Comparison of ENCODE assay signal across 8 cellular contexts in the genomic region with DNA sequence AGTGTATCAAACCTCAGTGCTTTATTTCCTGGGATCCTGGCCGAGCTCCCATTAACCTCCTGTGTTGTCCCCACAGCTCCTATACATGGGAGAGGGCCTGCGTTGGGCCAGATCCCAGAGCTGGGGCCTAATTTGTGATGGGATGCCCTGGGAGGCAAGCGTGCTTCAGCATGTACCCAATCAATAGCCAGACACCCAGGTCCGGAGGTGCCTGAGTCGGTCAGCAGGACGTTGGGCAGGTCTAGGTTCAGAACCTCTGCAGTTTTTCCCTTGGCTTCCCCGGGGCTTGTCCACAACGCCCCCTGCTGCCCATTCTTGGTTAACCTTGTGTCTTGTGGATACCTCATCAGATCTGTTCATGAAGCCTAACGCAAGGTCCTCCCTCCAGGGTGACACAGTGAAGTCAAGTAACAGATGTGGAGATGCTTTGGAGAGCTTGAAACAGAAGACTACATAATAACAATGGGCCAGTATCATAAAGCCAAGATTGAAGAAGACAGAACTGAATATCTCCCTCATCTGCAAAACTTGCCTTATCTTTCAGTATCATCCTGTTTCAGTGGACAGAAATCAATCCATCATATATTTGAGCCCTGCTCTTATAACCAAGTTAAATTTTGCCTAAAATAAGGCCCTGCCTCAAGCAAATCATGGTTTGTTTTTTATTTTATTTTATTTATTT. TPM values are rescaled to one million over a fixed set of nuclear protein-coding genes. Genes with fewer than 3 reads are reported as not detected.
DNase-seq lines count a peak whose midpoint lies in the region; ATAC-seq, FAIRE-seq and TF ChIP-seq lines count a peak whose summit lies in the region.
"Not testable (repeated sequence)": the region's sequence is repeated elsewhere in the genome, so short reads cannot be mapped to it uniquely, and the experiment has no call there.

No MANE protein-coding gene starts in this region.

- not testable (repeated sequence) for H3K36me3 ChIP-seq in CD4-positive, CD25-positive, alpha-beta regulatory T cell (ENCODE audit: control insufficient read depth, insufficient read depth, low read length); HUES64 (ENCODE audit: insufficient read depth, low read length); HepG2 (replicated peaks in 1 of 2; ENCODE audit: control insufficient read depth in 1 of 2, insufficient read depth in 2 of 2, low read length in 2 of 2)

- intact Hi-C loops in HepG2 (cut with micrococcal nuclease; ENCODE audit: unreplicated experiment) = loop anchor here (1.0 to 10.0 kb wide), 4 partner anchors 72 to 690 kb away; partner anchors contain the start of gene AAK1

- peak; percentile 91 to 93 for ATAC-seq in CD4-positive, CD25-positive, alpha-beta regulatory T cell (ENCODE audit: low read depth in 2 of 2)
- ATAC-seq in GM19397 (IDR thresholded peaks at IDR 0.05; ENCODE audit: unreplicated experiment) (peak; percentile 51), HepG2 (peak; percentile 92)

- not testable (repeated sequence) for H3K79me2 ChIP-seq in HepG2 (ENCODE audit: insufficient read depth, low read length)

- peak; percentile 72 to 89 (median 83) for DNase-seq in CD4-positive, CD25-positive, alpha-beta regulatory T cell
- DNase-seq in NOMO-1 treated with DMSO at 0.1 percent for 48 hours (lab: John Stamatoyannopoulos, UW; ENCODE audit: unreplicated experiment) = peak; percentile 86
- peak; percentile 92 for DNase-seq in activated CD4-positive, alpha-beta memory T cell treated with anti-CD3 and anti-CD28 coated beads, Interleukin-2, amount 10 ng/mL, durations not matched to agents 7 days and 5 days
- DNase-seq in dermis blood vessel endothelial cell = peak; percentile 93
- DNase-seq in HepG2 (ENCODE audit: low spot score) = peak; percentile 84
- peak; percentile 72 to 87 (median 75) for DNase-seq in stimulated activated CD4-positive, alpha-beta T cell treated with anti-CD3 and anti-CD28 coated beads, TNF-alpha, amount 100 ng/mL, for 1 hour (ENCODE audit: low read depth in 3 of 3, low spot score in 1 of 3)

- H3K4me3 Mint-ChIP-seq in CD4-positive, CD25-positive, alpha-beta regulatory T cell; activated CD4-positive, alpha-beta memory T cell treated with anti-CD3 and anti-CD28 coated beads, Interleukin-2, amount 10 ng/mL, durations not matched to agents 7 days and 5 days: not testable (repeated sequence)

- in situ Hi-C loops in HepG2 (cut with HindIII; ENCODE audit: extremely low pct_ligation_motif_present, low pct_unique_long_range_greater_than_20kb) = loop anchor here (5.0 kb wide), 1 partner anchor 152 kb away; no protein-coding TSS in a partner anchor

- H3K27me3 ChIP-seq in CD4-positive, CD25-positive, alpha-beta regulatory T cell (ENCODE audit: control insufficient read depth, insufficient read depth, low read length); HUES64 (ENCODE audit: insufficient read depth, low read length): not testable (repeated sequence)
- peaks cover 0 to 27% of the 10 kb centered on the region in 2 experiments; a peak in 3 of 5 replicates for H3K27me3 ChIP-seq in HepG2 (ENCODE audit: control insufficient read depth in 1 of 2, insufficient read depth in 2 of 2, low read length in 2 of 2)

- CTCF ChIA-PET in activated CD4-positive, alpha-beta memory T cell treated with anti-CD3 and anti-CD28 coated beads, Interleukin-2, amount 10 ng/mL, durations not matched to agents 7 days and 5 days (lab: Charles Lee) = interaction anchor here (0.9 to 5.2 kb wide), 18 partner anchors 9 to 153 kb away, joined by 3 to 23 read pairs (median 4); partner anchors contain the start of gene AAK1
- CTCF ChIA-PET in HepG2 (lab: Yijun Ruan, JAX; ENCODE audit: low intra/inter-chr PET ratio, low total read pairs) = interaction anchor here (1.2 to 2.7 kb wide), 2 partner anchors 155 to 158 kb away, joined by 3 to 52 read pairs; no protein-coding TSS in a partner anchor

- BruUV-seq in HepG2 (replicated peaks; lab: Mats Ljungman, UMichigan) = not testable (repeated sequence)

- not testable (repeated sequence) for H3K9me3 ChIP-seq in CD4-positive, CD25-positive, alpha-beta regulatory T cell (ENCODE audit: control insufficient read depth in 2 of 2, low read length in 2 of 2); HUES64 (ENCODE audit: insufficient read depth, low read depth, low read length); HepG2 (ENCODE audit: low read length)

- 45% methylated on average over 9 of the region's 9 CpGs for WGBS in HUES64
- 20% methylated on average over 9 of the region's 9 CpGs for WGBS in HepG2 (ENCODE audit: low lambda C conversion rate)

- H4K20me1 ChIP-seq in HepG2 (ENCODE audit: insufficient read depth, low read length) = not testable (repeated sequence)

- H3K27ac Mint-ChIP-seq in CD4-positive, CD25-positive, alpha-beta regulatory T cell = peak overlapping the region in 1 of 3 donors; percentile 39
- not testable (repeated sequence) for H3K27ac Mint-ChIP-seq in activated CD4-positive, alpha-beta memory T cell treated with anti-CD3 and anti-CD28 coated beads, Interleukin-2, amount 10 ng/mL, durations not matched to agents 7 days and 5 days

- not testable (repeated sequence) for H3K9ac ChIP-seq in HUES64 (ENCODE audit: low read depth, low read length)
- H3K9ac ChIP-seq in HepG2 (ENCODE audit: insufficient read depth, low read depth, low read length) = 0 out of 2 replicates have a peak overlapping the region, but pooled peaks have one; percentile 14

- FAIRE-seq in HepG2 (lab: Jason Lieb, UNC) = peak; percentile 90

- peaks cover 0 to 21% (median 9%) of the 10 kb centered on the region in 4 donors for H3K4me1 Mint-ChIP-seq in CD4-positive, CD25-positive, alpha-beta regulatory T cell
- H3K4me1 Mint-ChIP-seq in activated CD4-positive, alpha-beta memory T cell treated with anti-CD3 and anti-CD28 coated beads, Interleukin-2, amount 10 ng/mL, durations not matched to agents 7 days and 5 days = peaks cover 15% of the 10 kb centered on the region

- H3K36me3 Mint-ChIP-seq in CD4-positive, CD25-positive, alpha-beta regulatory T cell; activated CD4-positive, alpha-beta memory T cell treated with anti-CD3 and anti-CD28 coated beads, Interleukin-2, amount 10 ng/mL, durations not matched to agents 7 days and 5 days (ENCODE audit: low read depth): not testable (repeated sequence)

- not testable (repeated sequence) for TF ChIP-seq EP300 in HepG2 (IDR thresholded peaks at IDR 0.05; ENCODE audit: low read depth in 2 of 2, low read length in 2 of 2); HepG2 (CRISPR knock-in tag; IDR thresholded peaks at IDR 0.05; ENCODE audit: borderline replicate concordance)

- H3K4me2 ChIP-seq in HepG2 (ENCODE audit: low read depth, low read length) = peak overlapping the region; percentile 64; the same call in 1 of the 2 replicates

- TF ChIP-seq CTCF in HepG2 (CRISPR knock-in tag; IDR thresholded peaks at IDR 0.05) = peak; percentile 98

- not testable (repeated sequence) for H3K9me3 Mint-ChIP-seq in CD4-positive, CD25-positive, alpha-beta regulatory T cell; activated CD4-positive, alpha-beta memory T cell treated with anti-CD3 and anti-CD28 coated beads, Interleukin-2, amount 10 ng/mL, durations not matched to agents 7 days and 5 days

- H2AFZ ChIP-seq in HepG2 (ENCODE audit: low read length) = not testable (repeated sequence)

- TF ChIP-seq POLR2A in HepG2 (IDR thresholded peaks at IDR 0.05; ENCODE audit: insufficient read depth in 1 of 2, low read depth in 2 of 2, low read length in 2 of 2) = not testable (repeated sequence)

- H3K27me3 Mint-ChIP-seq in CD4-positive, CD25-positive, alpha-beta regulatory T cell; activated CD4-positive, alpha-beta memory T cell treated with anti-CD3 and anti-CD28 coated beads, Interleukin-2, amount 10 ng/mL, durations not matched to agents 7 days and 5 days: not testable (repeated sequence)

- POLR2A ChIA-PET in activated CD4-positive, alpha-beta memory T cell treated with anti-CD3 and anti-CD28 coated beads, Interleukin-2, amount 10 ng/mL, durations not matched to agents 7 days and 5 days (lab: Charles Lee) = interaction anchor here (0.9 to 1.8 kb wide), 5 partner anchors 18 to 71 kb away, joined by 3 to 7 read pairs (median 3); partner anchors contain the start of gene AAK1
- POLR2A ChIA-PET in HepG2 (lab: Yijun Ruan, JAX) = not testable (repeated sequence)

- H3K27ac ChIP-seq in CD4-positive, CD25-positive, alpha-beta regulatory T cell (ENCODE audit: insufficient read depth, low read length, poor library complexity, severe bottlenecking); HepG2 (ENCODE audit: extremely low read length, insufficient read depth, low read length): not testable (repeated sequence)
- peak overlapping the region; percentile 66; the same call in 1 of the 2 replicates for H3K27ac ChIP-seq in HUES64 (ENCODE audit: low read depth, low read length)

- not testable (repeated sequence) for H3K4me3 ChIP-seq in CD4-positive, CD25-positive, alpha-beta regulatory T cell (ENCODE audit: low read depth, low read length); HUES64 (ENCODE audit: low read length)
- peak overlapping the region in 1 of 3 experiments; percentile 36; a peak in 1 of 6 replicates for H3K4me3 ChIP-seq in HepG2 (replicated peaks in 1 of 3; ENCODE audit: insufficient read depth in 1 of 3, low read depth in 2 of 3, low read length in 3 of 3)

- peaks cover 11% of the 10 kb centered on the region for H3K4me1 ChIP-seq in CD4-positive, CD25-positive, alpha-beta regulatory T cell (ENCODE audit: control insufficient read depth, insufficient read depth, low read length, poor library complexity, severe bottlenecking)
- H3K4me1 ChIP-seq in HUES64 (ENCODE audit: insufficient read depth, low read length) (peaks cover 35% of the 10 kb centered on the region), HepG2 (ENCODE audit: insufficient read depth, low read length) (peaks cover 20% of the 10 kb centered on the region)

- TF ChIP-seq RAD21 in HepG2 (CRISPR knock-in tag; IDR thresholded peaks at IDR 0.05) = peak; percentile 88

RNA-seq across cellular contexts. Expression of gene ANXA4, which starts 27.3 kb away (rescaled TPM):
- total RNA-seq in CD4-positive, CD25-positive, alpha-beta regulatory T cell = 16.5 TPM
- polyA plus RNA-seq in CD4-positive, CD25-positive, alpha-beta regulatory T cell = 10 to 100 TPM; 21.5 to 36.8 (median 27.3) TPM
- 5.7 TPM for polyA plus RNA-seq in HUES64 (2013, experiment 1 of 2)
- polyA plus RNA-seq in HUES64 (2013, experiment 2 of 2) = 5.3 TPM
- 10 to 100 TPM; 86.9 to 90.4 TPM for total RNA-seq in activated CD4-positive, alpha-beta memory T cell treated with anti-CD3 and anti-CD28 coated beads, Interleukin-2, amount 10 ng/mL, durations not matched to agents 7 days and 5 days
- 37.3 and 44.0 TPM in 2 replicates for total RNA-seq in dermis blood vessel endothelial cell
- 155 and 237 TPM in 2 replicates for total RNA-seq in HepG2 (2016; rRNA removed; fragmentation: Illumina TruSeq; extraction: Trizol)
- 17.9 and 22.8 TPM in 2 replicates for total RNA-seq in HepG2 (2016; cell fraction: cytosol; rRNA removed; fragmentation: Illumina TruSeq; extraction: Trizol; ENCODE audit: low read depth)
- total RNA-seq in HepG2 (2016; cell fraction: insoluble cytoplasmic fraction; rRNA removed; fragmentation: Illumina TruSeq; extraction: Trizol) = 161 and 233 TPM in 2 replicates
- total RNA-seq in HepG2 (2016; cell fraction: membrane; rRNA removed; fragmentation: Illumina TruSeq; extraction: Trizol) = 40.1 and 41.9 TPM in 2 replicates
- total RNA-seq in HepG2 (2016; cell fraction: nucleus; rRNA removed; fragmentation: Illumina TruSeq; extraction: Trizol) = 65.6 and 74.7 TPM in 2 replicates
- polyA plus RNA-seq in HepG2 (2011; rRNA removed) = 147 and 168 TPM in 2 replicates
- 87.5 and 190 TPM in 2 replicates for polyA plus RNA-seq in HepG2 (2011; cell fraction: cytosol; rRNA removed)
- polyA plus RNA-seq in HepG2 (2011; cell fraction: nucleus; rRNA removed) = 143 and 171 TPM in 2 replicates
- 61.9 and 99.0 TPM in 2 replicates for polyA plus RNA-seq in HepG2 (2012)
- polyA plus RNA-seq in HepG2 (2016; cell fraction: cytosol; fragmentation: Illumina TruSeq; extraction: Trizol; ENCODE audit: low read depth) = 31.6 and 32.5 TPM in 2 replicates
- 346 and 367 TPM in 2 replicates for polyA plus RNA-seq in HepG2 (2016; cell fraction: insoluble cytoplasmic fraction; fragmentation: Illumina TruSeq; extraction: Trizol; ENCODE audit: low read depth)
- polyA plus RNA-seq in HepG2 (2016; cell fraction: membrane; fragmentation: Illumina TruSeq; extraction: Trizol; ENCODE audit: low read depth) = 39.4 and 42.7 TPM in 2 replicates
- 146 and 162 TPM in 2 replicates for polyA plus RNA-seq in HepG2 (2016; cell fraction: nucleus; fragmentation: Illumina TruSeq; extraction: Trizol; ENCODE audit: insufficient read depth, low read depth)
- 48.3 and 195 TPM in 2 replicates for polyA minus RNA-seq in HepG2 (2011; rRNA and poly(A)+ RNA removed; ENCODE audit: low replicate concordance)
- 90.7 and 108 TPM in 2 replicates for polyA minus RNA-seq in HepG2 (2011; cell fraction: cytosol; rRNA and poly(A)+ RNA removed)
- polyA minus RNA-seq in HepG2 (2011; cell fraction: nucleus; rRNA and poly(A)+ RNA removed) = 70.5 and 74.0 TPM in 2 replicates
